In genomic region chr16:50967827-50968612, GRCh38 we compare ENCODE assay signal across 22 cellular contexts.
A peak's percentile ranks its signal among the peaks of the same experiment; 100 is the strongest.
DNase-seq lines count a peak whose midpoint lies in the region; ATAC-seq and TF ChIP-seq lines count a peak whose summit lies in the region.
"Had no signal": no experiment of that assay in that cellular context is flagged by ENCODE, and none has a peak within 500 bp of the region (broad histone marks: within the 10 kb centered on the region; RNA-seq: fewer than 3 reads in every experiment).

No MANE protein-coding gene starts in this region.

- no peak overlapping the region for H3K4me3 Mint-ChIP-seq in H9
- H3K4me3 Mint-ChIP-seq: activated CD4-positive, alpha-beta T cell treated with anti-CD3 and anti-CD28 coated beads, Interleukin-2, amount 10 ng/mL, durations not matched to agents 24 days and 14 days; CD4-positive, alpha-beta memory T cell; natural killer cell treated with Interleukin-12 subunit alpha and Interleukin-12 subunit beta and Interleukin-15 and Interleukin-18, amount 100 ng/mL, for 72 hours had no signal

- H2AK5ac ChIP-seq in H9 (ENCODE audit: insufficient read length, low read length) (no peak overlapping the region), neuronal stem cell (ENCODE audit: low read depth, low read length) (no peak overlapping the region)

- H4K91ac ChIP-seq in H9 (ENCODE audit: insufficient read length, low read depth, low read length) (no peak overlapping the region), neuronal stem cell (ENCODE audit: low read depth, low read length, poor library complexity) (no peak overlapping the region)

- H2BK15ac ChIP-seq in H9 (ENCODE audit: low read depth, low read length), result no peak overlapping the region
- H2BK15ac ChIP-seq in neuronal stem cell (ENCODE audit: low read length), result no peak overlapping the region

- H3K27ac ChIP-seq in H9 (ENCODE audit: insufficient read length, low read depth, low read length), result no peak overlapping the region
- H3K27ac ChIP-seq in neuronal stem cell (replicated peaks; ENCODE audit: low read length), result no peak overlapping the region
- no peak overlapping the region for H3K27ac ChIP-seq in vagina
- H3K27ac ChIP-seq: tibial nerve had no signal

- no peak overlapping the region for H3T11ph ChIP-seq in H9 (ENCODE audit: low read length)

- no peaks in the 10 kb centered on the region for H3K36me3 ChIP-seq in neuronal stem cell (replicated peaks in 1 of 2; ENCODE audit: control insufficient read depth in 2 of 2, insufficient read depth in 2 of 2, low read length in 2 of 2)
- H3K36me3 ChIP-seq in vagina, result no peaks in the 10 kb centered on the region
- H3K36me3 ChIP-seq: tibial nerve had no signal

- TF ChIP-seq CTCF in H9 (conservative IDR thresholded peaks at IDR 0.05), result no peak
- no peak for TF ChIP-seq CTCF in vagina (IDR thresholded peaks at IDR 0.05)

- H2BK20ac ChIP-seq in H9 (ENCODE audit: low read depth, low read length, poor library complexity, severe bottlenecking), result no peak overlapping the region

- H3K36me3 Mint-ChIP-seq in H9 (ENCODE audit: insufficient read depth in 1 of 3, low read depth in 3 of 3), result peaks cover 0 to 5% (median 0%) of the 10 kb centered on the region in 3 experiments; a peak in 1 of 7 replicates
- H3K36me3 Mint-ChIP-seq: CD4-positive, alpha-beta memory T cell; natural killer cell treated with Interleukin-12 subunit alpha and Interleukin-12 subunit beta and Interleukin-15 and Interleukin-18, amount 100 ng/mL, for 72 hours had no signal

- H3K79me2 ChIP-seq in H9 (ENCODE audit: insufficient read depth, low read length), result no peaks in the 10 kb centered on the region

- H3K4me3 ChIP-seq in neuronal stem cell (ENCODE audit: low read length in 2 of 2), result no peak overlapping the region
- no peak overlapping the region for H3K4me3 ChIP-seq in vagina
- H3K4me3 ChIP-seq: tibial nerve had no signal

- no peak overlapping the region for H3K56ac ChIP-seq in H9 (ENCODE audit: insufficient read length, low read depth, low read length)

- H3K79me1 ChIP-seq in H9 (ENCODE audit: insufficient read depth, low read depth, low read length, poor library complexity, severe bottlenecking) (no peaks in the 10 kb centered on the region), neuronal stem cell (ENCODE audit: low read depth, low read length) (no peaks in the 10 kb centered on the region)

- whole genome bisulfite sequencing in H9 (ENCODE audit: extremely low coverage, insufficient read length, low lambda C conversion rate), result no CpG with 5 or more reads among the region's 3 CpGs
- WGBS in neuronal stem cell (ENCODE audit: extremely low coverage in 2 of 2, insufficient read length in 2 of 2, insufficient replicate concordance in 1 of 2), 2 donors, result no CpG with 5 or more reads among the region's 3 CpGs

- H3K4me1 ChIP-seq in H9 (ENCODE audit: insufficient read depth, low read length) (no peaks in the 10 kb centered on the region), neuronal stem cell (ENCODE audit: control insufficient read depth in 2 of 2, insufficient read depth in 1 of 2, low read depth in 1 of 2, low read length in 2 of 2) (no peaks in the 10 kb centered on the region), vagina (no peaks in the 10 kb centered on the region)
- H3K4me1 ChIP-seq: tibial nerve had no signal

- H3K27me3 ChIP-seq in H9 (ENCODE audit: insufficient read depth, low read length), result no peaks in the 10 kb centered on the region
- peaks cover 0 to 4% (median 0%) of the 10 kb centered on the region in 3 experiments for H3K27me3 ChIP-seq in neuronal stem cell (ENCODE audit: control insufficient read depth in 3 of 3, insufficient read depth in 3 of 3, low read depth in 1 of 3, low read length in 3 of 3)
- no peaks in the 10 kb centered on the region for H3K27me3 ChIP-seq in vagina
- H3K27me3 ChIP-seq: tibial nerve had no signal

- H4K5ac ChIP-seq in H9 (ENCODE audit: insufficient read length, low read depth, low read length), result no peak overlapping the region

- H3K4ac ChIP-seq in H9 (ENCODE audit: low read depth, low read length) (no peak overlapping the region), neuronal stem cell (ENCODE audit: low read length) (no peak overlapping the region)

- peaks cover 13% of the 10 kb centered on the region for H3K27me3 Mint-ChIP-seq in H9 (ENCODE audit: low read depth)

- H3K23ac ChIP-seq in H9 (ENCODE audit: insufficient read length, low read depth, low read length), result no peak overlapping the region
- H3K23ac ChIP-seq in neuronal stem cell (ENCODE audit: low read depth, low read length, poor library complexity), result no peak overlapping the region

- H3K4me1 Mint-ChIP-seq in H9, result no peaks in the 10 kb centered on the region
- H3K4me1 Mint-ChIP-seq: activated CD4-positive, alpha-beta T cell treated with anti-CD3 and anti-CD28 coated beads, Interleukin-2, amount 10 ng/mL, durations not matched to agents 24 days and 14 days; CD4-positive, alpha-beta memory T cell had no signal

- H3K9ac ChIP-seq in H9 (ENCODE audit: extremely low read depth, insufficient read length, low read length) (no peak overlapping the region), neuronal stem cell (ENCODE audit: low read depth, low read length, poor library complexity) (no peak overlapping the region)

- H4K20me1 ChIP-seq in H9 (ENCODE audit: control insufficient read depth, insufficient read depth, insufficient read length), result no peaks in the 10 kb centered on the region

- H2BK120ac ChIP-seq in H9 (ENCODE audit: low read depth, low read length, poor library complexity, severe bottlenecking) (no peak overlapping the region), neuronal stem cell (ENCODE audit: low read depth, low read length) (no peak overlapping the region)

- TF ChIP-seq POLR2A in vagina (IDR thresholded peaks at IDR 0.05), result no peak

- H3K4me2 ChIP-seq in H9 (ENCODE audit: insufficient read depth, insufficient read length, low read length) (no peak overlapping the region), neuronal stem cell (ENCODE audit: insufficient read depth, low read length, poor library complexity, severe bottlenecking) (no peak overlapping the region)

- H3K18ac ChIP-seq in H9 (ENCODE audit: insufficient read length, low read depth, low read length) (no peak overlapping the region), neuronal stem cell (ENCODE audit: low read length) (no peak overlapping the region)

- H3K9me3 ChIP-seq in H9 (ENCODE audit: control insufficient read depth, low read depth, low read length) (no peaks in the 10 kb centered on the region), neuronal stem cell (replicated peaks in 1 of 2; ENCODE audit: control insufficient read depth in 2 of 2, insufficient read depth in 1 of 2, low read depth in 1 of 2, low read length in 2 of 2) (no peaks in the 10 kb centered on the region), vagina (no peaks in the 10 kb centered on the region)
- H3K9me3 ChIP-seq: tibial nerve had no signal

- H3K23me2 ChIP-seq in H9 (ENCODE audit: insufficient read length, low read depth, low read length, poor library complexity, severe bottlenecking), result no peaks in the 10 kb centered on the region

- H2BK5ac ChIP-seq in H9 (ENCODE audit: insufficient read length, low read length), result no peak overlapping the region
- H2BK5ac ChIP-seq in neuronal stem cell (ENCODE audit: low read length), result no peak overlapping the region

- H2BK12ac ChIP-seq in H9 (ENCODE audit: insufficient read length, low read depth, low read length), result no peak overlapping the region
- H2BK12ac ChIP-seq in neuronal stem cell (ENCODE audit: low read length), result no peak overlapping the region

- H3K14ac ChIP-seq in H9 (ENCODE audit: insufficient read depth, low read length), result no peak overlapping the region
- H3K14ac ChIP-seq in neuronal stem cell (ENCODE audit: low read length), result no peak overlapping the region

- ATAC-seq in GM18858 (IDR thresholded peaks at IDR 0.05; ENCODE audit: unreplicated experiment) (peak; percentile 73), GM21390 (IDR thresholded peaks at IDR 0.05; ENCODE audit: unreplicated experiment) (peak; percentile 73), HG03045 (IDR thresholded peaks at IDR 0.05; ENCODE audit: unreplicated experiment) (peak; percentile 62)
- ATAC-seq: esophagus mucosa; left cardiac atrium; natural killer cell treated with Interleukin-12 subunit alpha and Interleukin-12 subunit beta and Interleukin-15 and Interleukin-18, amount 100 ng/mL, for 72 hours; stimulated activated naive CD8-positive, alpha-beta T cell treated with anti-CD3 and anti-CD28 coated beads, Interleukin-15, Interleukin-2, amounts not matched to agents 100 U/mL and 50 U/mL, for 24 hours had no signal

- intact Hi-C loops in vagina (cut with DNase I), result no loop called here

- H2AFZ ChIP-seq in H9 (ENCODE audit: low read length), result no peak overlapping the region
- H2AFZ ChIP-seq in neuronal stem cell (ENCODE audit: low read length), result no peak overlapping the region

- no peak overlapping the region for H3K27ac Mint-ChIP-seq in H9
- H3K27ac Mint-ChIP-seq: activated CD4-positive, alpha-beta T cell treated with anti-CD3 and anti-CD28 coated beads, Interleukin-2, amount 10 ng/mL, durations not matched to agents 24 days and 14 days; CD4-positive, alpha-beta memory T cell; natural killer cell treated with Interleukin-12 subunit alpha and Interleukin-12 subunit beta and Interleukin-15 and Interleukin-18, amount 100 ng/mL, for 72 hours had no signal

- peak; percentile 23 for DNase-seq in kidney tubule cell (ENCODE audit: low spot score)
- no peak for DNase-seq in NCI-H69 (lab: John Stamatoyannopoulos, UW)
- DNase-seq in H9, result no peak
- DNase-seq in neuronal stem cell (ENCODE audit: low spot score), result no peak
- DNase-seq in vagina (ENCODE audit: extremely low spot score in 2 of 2), result no peak
- DNase-seq: activated CD4-positive, alpha-beta T cell treated with anti-CD3 and anti-CD28 coated beads, Interleukin-2, amount 10 ng/mL, durations not matched to agents 24 days and 14 days; caudate nucleus; CD4-positive, alpha-beta memory T cell; DMS153; effector CD4-positive, alpha-beta T cell; left cardiac atrium; NCI-H1417; NCI-H524 treated with DMSO at 0.1 percent for 48 hours; posterior cingulate gyrus; SHP77; stimulated activated naive CD8-positive, alpha-beta T cell treated with anti-CD3 and anti-CD28 coated beads, Interleukin-15, Interleukin-2, amounts not matched to agents 100 U/mL and 50 U/mL, for 24 hours had no signal

- H3K9me3 Mint-ChIP-seq in H9, result peaks cover 4 to 7% of the 10 kb centered on the region in 2 experiments; a peak in 3 of 5 replicates
- H3K9me3 Mint-ChIP-seq: activated CD4-positive, alpha-beta T cell treated with anti-CD3 and anti-CD28 coated beads, Interleukin-2, amount 10 ng/mL, durations not matched to agents 24 days and 14 days; natural killer cell treated with Interleukin-12 subunit alpha and Interleukin-12 subunit beta and Interleukin-15 and Interleukin-18, amount 100 ng/mL, for 72 hours had no signal

- H4K8ac ChIP-seq in H9 (replicated peaks; ENCODE audit: insufficient read length, low read depth, low read length), result no peak overlapping the region
- no peak overlapping the region for H4K8ac ChIP-seq in neuronal stem cell (ENCODE audit: low read depth, low read length)
